Comparison of ENCODE assay signal across 11 cellular contexts in genomic region chr3:172139528-172140276, GRCh38.
DNase-seq lines count a peak whose midpoint lies in the region; ATAC-seq and TF ChIP-seq lines count a peak whose summit lies in the region.
"Had no signal": no experiment of that assay in that cellular context is flagged by ENCODE, and none has a peak within 500 bp of the region (broad histone marks: within the 10 kb centered on the region; RNA-seq: fewer than 3 reads in every experiment).

No MANE protein-coding gene starts in this region.

- no peak for TF ChIP-seq EP300 in suprapubic skin (IDR thresholded peaks at IDR 0.05)

- TF ChIP-seq CTCF in KMS-11 (conservative IDR thresholded peaks at IDR 0.05; ENCODE audit: low read depth, low read length): no peak
- TF ChIP-seq CTCF in mammary epithelial cell (conservative IDR thresholded peaks at IDR 0.05 in 1 of 2, IDR thresholded peaks at IDR 0.05 in 1 of 2; ENCODE audit: extremely low read depth in 1 of 2, insufficient read depth in 1 of 2, low read depth in 1 of 2, low read length in 2 of 2): no peak
- no peak for TF ChIP-seq CTCF in suprapubic skin (IDR thresholded peaks at IDR 0.05)

- WGBS in mammary epithelial cell (ENCODE audit: low coverage, missing lambda C conversion rate): 54% methylated on average over 3 of the region's 3 CpGs
- WGBS in mesendoderm (ENCODE audit: extremely low coverage, insufficient coverage, low lambda C conversion rate): no CpG with 5 or more reads among the region's 3 CpGs
- 63% methylated on average over 3 of the region's 3 CpGs for WGBS in suprapubic skin

- H3K4me2 ChIP-seq in KMS-11 (peak overlapping the region; percentile 5; the same call in 1 of the 2 replicates), mammary epithelial cell (ENCODE audit: insufficient read depth, low read depth, low read length) (peak overlapping the region; percentile 26), mesendoderm (ENCODE audit: low read length) (no peak overlapping the region)

- H3K4ac ChIP-seq in mesendoderm (ENCODE audit: low read depth, low read length): peak overlapping the region; percentile 59

- ATAC-seq in HG03175 (IDR thresholded peaks at IDR 0.05; ENCODE audit: unreplicated experiment): no peak

- no peak overlapping the region for H3K23ac ChIP-seq in mesendoderm (ENCODE audit: low read length)

- H3K56ac ChIP-seq in mesendoderm (ENCODE audit: low read length): peak overlapping the region; percentile 78

- no peak overlapping the region for H2AFZ ChIP-seq in KMS-11 (ENCODE audit: low read depth)
- H2AFZ ChIP-seq in mammary epithelial cell (ENCODE audit: low read depth, low read length): no peak overlapping the region

- H2AK5ac ChIP-seq in mesendoderm (ENCODE audit: low read length): no peak overlapping the region

- H4K20me1 ChIP-seq in KMS-11 (ENCODE audit: insufficient read depth) (no peaks in the 10 kb centered on the region), mammary epithelial cell (ENCODE audit: insufficient read depth, low read length) (no peaks in the 10 kb centered on the region)

- TF ChIP-seq POLR2A in suprapubic skin (IDR thresholded peaks at IDR 0.05): no peak

- H3K36me3 ChIP-seq in KMS-11 (ENCODE audit: insufficient read depth) (peaks cover 9% of the 10 kb centered on the region; the same call in 1 of the 2 replicates), mammary epithelial cell (ENCODE audit: insufficient read depth, low read length) (peaks cover 2% of the 10 kb centered on the region), mesendoderm (ENCODE audit: control insufficient read depth, insufficient read depth, low read length) (no peaks in the 10 kb centered on the region), suprapubic skin (no peaks in the 10 kb centered on the region)

- DNase-seq in mammary epithelial cell (no peak), mesendoderm (peak; percentile 61), suprapubic skin (ENCODE audit: low spot score in 2 of 2) (no peak), NCI-H1694 treated with DMSO at 0.1 percent for 48 hours (lab: John Stamatoyannopoulos, UW) (no peak), T-helper 9 cell (no peak), hippocampal formation (lab: John Stamatoyannopoulos, UW) (no peak)
- DNase-seq: activated naive CD4-positive, alpha-beta T cell treated with anti-CD3 and anti-CD28 coated beads, Interleukin-2, amount 50 U/mL, for 16 hours; effector memory CD4-positive, alpha-beta T cell; SHP77 treated with DMSO at 0.1 percent for 48 hours had no signal

- H4K5ac ChIP-seq in mesendoderm (ENCODE audit: low read length): no peak overlapping the region

- H3K27me3 ChIP-seq in KMS-11 (ENCODE audit: insufficient read depth, low read depth) (no peaks in the 10 kb centered on the region), mammary epithelial cell (ENCODE audit: insufficient read depth, low read length) (no peaks in the 10 kb centered on the region), mesendoderm (ENCODE audit: insufficient read depth, low read length, poor library complexity) (no peaks in the 10 kb centered on the region), suprapubic skin (no peaks in the 10 kb centered on the region)

- H3K27ac ChIP-seq in KMS-11: no peak overlapping the region; the same call in 1 of the 2 replicates
- peak overlapping the region; percentile 97 for H3K27ac ChIP-seq in mammary epithelial cell (ENCODE audit: insufficient read depth, low read depth, low read length)
- peak overlapping the region; percentile 76 for H3K27ac ChIP-seq in mesendoderm (ENCODE audit: low read depth, low read length)
- peak overlapping the region; percentile 23 for H3K27ac ChIP-seq in suprapubic skin

- intact Hi-C loops in mammary epithelial cell (cut with micrococcal nuclease): loop anchor here (1.0 to 5.0 kb wide), 3 partner anchors 17 to 144 kb away; no protein-coding TSS in a partner anchor

- H3K79me2 ChIP-seq in KMS-11 (ENCODE audit: insufficient read depth, low read depth) (peaks cover 93% of the 10 kb centered on the region), mammary epithelial cell (ENCODE audit: insufficient read depth, low read length) (peaks cover 84% of the 10 kb centered on the region), mesendoderm (ENCODE audit: control insufficient read depth, insufficient read depth, low read length) (peaks cover 20% of the 10 kb centered on the region)

- no peak overlapping the region for H4K8ac ChIP-seq in mesendoderm (ENCODE audit: low read depth, low read length)

- in situ Hi-C loops in mammary epithelial cell (cut with MboI; ENCODE audit: low sequenced_read_pairs in 2 of 2): no loop called here

- H3K4me1 ChIP-seq in KMS-11 (ENCODE audit: low read depth, poor library complexity, severe bottlenecking) (peaks cover 89% of the 10 kb centered on the region), mammary epithelial cell (ENCODE audit: insufficient read depth, low read length) (peaks cover 81% of the 10 kb centered on the region), mesendoderm (ENCODE audit: control insufficient read depth, low read depth, low read length) (peaks cover 31% of the 10 kb centered on the region), suprapubic skin (peaks cover 78% of the 10 kb centered on the region)

- CTCF ChIA-PET in mammary epithelial cell (lab: Charles Lee; ENCODE audit: low non-redundant PET): interaction anchor here (0.6 kb wide), 1 partner anchor 173 kb away, joined by 4 read pairs; no protein-coding TSS in a partner anchor

- H3K4me3 ChIP-seq in KMS-11 (IDR thresholded peaks at IDR 0.05; ENCODE audit: insufficient read depth, low read depth, low read length): no peak overlapping the region
- H3K4me3 ChIP-seq in mammary epithelial cell (replicated peaks in 1 of 3; ENCODE audit: insufficient read depth in 1 of 3, low read depth in 2 of 3, low read length in 3 of 3): no peak overlapping the region
- H3K4me3 ChIP-seq in mesendoderm (ENCODE audit: low read length): no peak overlapping the region
- H3K4me3 ChIP-seq in suprapubic skin: no peak overlapping the region

- BruUV-seq in mammary epithelial cell (replicated peaks; lab: Mats Ljungman, UMichigan): no TSS peak

- no peak overlapping the region for H2BK120ac ChIP-seq in mesendoderm (ENCODE audit: low read depth, low read length)

- H3K18ac ChIP-seq in mesendoderm (ENCODE audit: low read length): peak overlapping the region; percentile 64

- H3K9ac ChIP-seq in KMS-11: no peak overlapping the region
- H3K9ac ChIP-seq in mammary epithelial cell (ENCODE audit: insufficient read depth, low read length): peak overlapping the region; percentile 77
- H3K9ac ChIP-seq in mesendoderm (ENCODE audit: low read length): no peak overlapping the region

- H3K9me3 ChIP-seq in mammary epithelial cell (replicated peaks; ENCODE audit: insufficient read depth, low read length) (no peaks in the 10 kb centered on the region), suprapubic skin (no peaks in the 10 kb centered on the region)

- H3K79me1 ChIP-seq in mesendoderm (ENCODE audit: low read length): peaks cover 4% of the 10 kb centered on the region

- H2BK15ac ChIP-seq in mesendoderm (replicated peaks; ENCODE audit: low read depth): no peak overlapping the region

- peak overlapping the region; percentile 58 for H2BK5ac ChIP-seq in mesendoderm (ENCODE audit: low read length)

- dilution Hi-C loops in mammary epithelial cell (cut with HindIII; ENCODE audit: low sequenced_read_pairs): no loop called here
